ENCODE assay signal across 1 cellular context in genomic region chr13:95713651-95714050, GRCh38.
TF ChIP-seq lines count a peak whose summit lies in the region.

No MANE protein-coding gene starts in this region.

TF ChIP-seq in IMR-90, 13 proteins besides CTCF, POLR2A, EP300 and RAD21:
- TF ChIP-seq MAFK (IDR thresholded peaks at IDR 0.05; ENCODE audit: low read depth, low read length) (no peak), MAZ (IDR thresholded peaks at IDR 0.05; ENCODE audit: borderline replicate concordance, low read depth, low read length) (no peak), MXI1 (IDR thresholded peaks at IDR 0.05; ENCODE audit: borderline replicate concordance, low read depth, low read length) (no peak), SMC3 (IDR thresholded peaks at IDR 0.05; ENCODE audit: low read depth, low read length) (no peak), RCOR1 (IDR thresholded peaks at IDR 0.05; ENCODE audit: insufficient replicate concordance, low read length) (no peak), FOS (IDR thresholded peaks at IDR 0.05; ENCODE audit: low read depth, low read length) (no peak), RFX5 (IDR thresholded peaks at IDR 0.05; ENCODE audit: low read depth, low read length) (no peak), BHLHE40 (IDR thresholded peaks at IDR 0.05; ENCODE audit: low read depth, low read length) (no peak), CEBPB (IDR thresholded peaks at IDR 0.05; ENCODE audit: low read depth, low read length) (no peak), NFE2L2 (IDR thresholded peaks at IDR 0.05; ENCODE audit: low read depth, low read length) (no peak), ELK1 (IDR thresholded peaks at IDR 0.05; ENCODE audit: borderline replicate concordance, low read depth, low read length) (no peak), CHD1 (IDR thresholded peaks at IDR 0.05; ENCODE audit: low read depth, low read length) (no peak), USF2 (IDR thresholded peaks at IDR 0.05; ENCODE audit: low read depth, low read length) (no peak)
